8 cellular contexts compared by ENCODE assay signal in the genomic region with DNA sequence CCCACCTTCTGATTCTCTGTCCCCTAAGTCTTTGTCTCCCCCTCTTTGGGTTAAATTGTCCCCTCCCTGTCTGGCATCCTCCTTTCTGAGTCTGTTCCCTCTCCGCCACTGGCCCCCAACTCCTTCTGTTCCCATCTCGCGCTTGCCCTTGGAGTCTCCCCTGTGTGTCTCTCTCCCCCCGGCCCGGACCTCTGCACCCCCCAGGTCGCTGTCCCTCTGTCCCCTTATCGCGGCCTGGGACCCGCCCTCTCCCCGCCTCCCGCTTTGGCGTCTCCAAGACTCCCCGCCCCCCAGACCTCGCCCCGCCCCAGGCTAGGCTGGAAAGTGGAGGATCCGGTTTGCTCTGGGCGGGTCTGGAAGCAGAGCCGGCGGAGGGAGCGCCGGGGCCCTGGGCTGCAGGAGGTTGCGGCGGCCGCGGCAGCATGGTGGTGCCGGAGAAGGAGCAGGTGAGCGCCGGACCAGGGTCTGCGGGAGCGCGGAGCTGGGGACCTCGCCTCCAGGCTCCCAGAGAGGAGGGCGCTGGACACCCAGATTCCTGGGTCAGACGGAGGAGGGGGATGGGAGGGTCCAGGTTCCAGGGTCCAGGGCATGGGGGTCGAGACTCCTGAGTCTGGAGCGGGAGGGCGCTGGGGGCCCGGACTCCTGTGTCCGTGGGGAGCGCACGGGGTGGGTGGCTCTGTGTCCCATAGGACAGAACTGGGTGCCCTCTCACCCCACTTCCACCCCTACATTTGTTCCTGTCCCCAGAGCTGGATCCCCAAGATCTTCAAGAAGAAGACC.
A peak's percentile ranks its signal among the peaks of the same experiment; 100 is the strongest.
DNase-seq lines count a peak whose midpoint lies in the region; ATAC-seq lines count a peak whose summit lies in the region.

A gene (plus strand): TSS at position 348 of the 780 bp plus-strand sequence. CDS start 75 bp downstream, at position 423.

- H3K27me3 Mint-ChIP-seq in T-helper 1 cell treated with Interleukin-12 subunit alpha and Interleukin-12 subunit beta and Interleukin-4 antibody, amounts not matched to agents 30 μg/mL and 1 μg/mL, for 36 hours (ENCODE audit: low read depth), result peaks cover 59% of the 10 kb centered on the region

- peak within 1 kb of the TSS; percentile 76 for H3K4me3 Mint-ChIP-seq in T-helper 1 cell treated with Interleukin-12 subunit alpha and Interleukin-12 subunit beta and Interleukin-4 antibody, amounts not matched to agents 30 μg/mL and 1 μg/mL, for 36 hours

- no peak within 1 kb of the TSS for H3K27ac Mint-ChIP-seq in T-helper 1 cell treated with Interleukin-12 subunit alpha and Interleukin-12 subunit beta and Interleukin-4 antibody, amounts not matched to agents 30 μg/mL and 1 μg/mL, for 36 hours

- H3K9me3 Mint-ChIP-seq in T-helper 1 cell treated with Interleukin-12 subunit alpha and Interleukin-12 subunit beta and Interleukin-4 antibody, amounts not matched to agents 30 μg/mL and 1 μg/mL, for 36 hours, result no peaks in the 10 kb centered on the region

- H3K27ac ChIP-seq in caudate nucleus (ENCODE audit: low read depth, low read length), result peak within 1 kb of the TSS; percentile 46

- H3K4me1 Mint-ChIP-seq in T-helper 1 cell treated with Interleukin-12 subunit alpha and Interleukin-12 subunit beta and Interleukin-4 antibody, amounts not matched to agents 30 μg/mL and 1 μg/mL, for 36 hours (ENCODE audit: low read depth), result peaks cover 13% of the 10 kb centered on the region

- H3K4me3 ChIP-seq in skeletal muscle cell (ENCODE audit: low read depth, low read length), result peak within 1 kb of the TSS; percentile 89

- no peaks in the 10 kb centered on the region for H3K36me3 Mint-ChIP-seq in T-helper 1 cell treated with Interleukin-12 subunit alpha and Interleukin-12 subunit beta and Interleukin-4 antibody, amounts not matched to agents 30 μg/mL and 1 μg/mL, for 36 hours (ENCODE audit: low read depth)

- DNase-seq in DMS114 treated with DMSO at 0.1 percent for 48 hours (lab: John Stamatoyannopoulos, UW; ENCODE audit: unreplicated experiment), result peak; percentile 40
- DNase-seq in NCI-H1092 (lab: John Stamatoyannopoulos, UW), result peak; percentile 30
- peak in 48 of 61 donors; percentile 5 to 80 (median 38) for DNase-seq in caudate nucleus (lab: John Stamatoyannopoulos, UW)
- peak; percentile 92 for DNase-seq in iPS-NIHi7 (ENCODE audit: extremely low spot score)
- no peak for DNase-seq in skeletal muscle cell (ENCODE audit: low read depth)

- ATAC-seq in HG02884 (IDR thresholded peaks at IDR 0.05; ENCODE audit: unreplicated experiment) (no peak), HG03520 (IDR thresholded peaks at IDR 0.05; ENCODE audit: unreplicated experiment) (no peak)
